9 cellular contexts compared by ENCODE assay signal in genomic region chr5:158958048-158958994, GRCh38.
A peak's percentile ranks its signal among the peaks of the same experiment; 100 is the strongest.
DNase-seq lines count a peak whose midpoint lies in the region; ATAC-seq and TF ChIP-seq lines count a peak whose summit lies in the region.
"Had no signal": no experiment of that assay in that cellular context is flagged by ENCODE, and none has a peak within 500 bp of the region (broad histone marks: within the 10 kb centered on the region; RNA-seq: fewer than 3 reads in every experiment).

No MANE protein-coding gene starts in this region.

- peaks cover 0 to 19% (median 1%) of the 10 kb centered on the region in 4 donors for H3K4me1 Mint-ChIP-seq in CD4-positive, CD25-positive, alpha-beta regulatory T cell
- peaks cover 60 to 69% (median 68%) of the 10 kb centered on the region in 3 donors for H3K4me1 Mint-ChIP-seq in IgD-negative memory B cell

- no peaks in the 10 kb centered on the region for H3K36me3 Mint-ChIP-seq in CD4-positive, CD25-positive, alpha-beta regulatory T cell
- peaks cover 7% of the 10 kb centered on the region for H3K36me3 Mint-ChIP-seq in IgD-negative memory B cell

- no peaks in the 10 kb centered on the region for H3K36me3 ChIP-seq in CD4-positive, CD25-positive, alpha-beta regulatory T cell (ENCODE audit: control insufficient read depth, insufficient read depth, low read length)
- H3K36me3 ChIP-seq in iPS-18a (ENCODE audit: control insufficient read depth, low read depth, low read length): no peaks in the 10 kb centered on the region

- H3K27ac ChIP-seq in CD4-positive, CD25-positive, alpha-beta regulatory T cell (ENCODE audit: insufficient read depth, low read length, poor library complexity, severe bottlenecking): no peak overlapping the region
- H3K27ac ChIP-seq in iPS-18a (ENCODE audit: low read length): no peak overlapping the region

- peaks cover 8% of the 10 kb centered on the region for H3K27me3 Mint-ChIP-seq in CD4-positive, CD25-positive, alpha-beta regulatory T cell
- H3K27me3 Mint-ChIP-seq in IgD-negative memory B cell: no peaks in the 10 kb centered on the region

- H3K27ac Mint-ChIP-seq in CD4-positive, CD25-positive, alpha-beta regulatory T cell: peak overlapping the region in 2 of 3 donors; percentile 74 to 82
- peak overlapping the region; percentile 73 to 99 (median 95) for H3K27ac Mint-ChIP-seq in IgD-negative memory B cell

- peaks cover 0 to 2% (median 0%) of the 10 kb centered on the region in 7 donors for H3K9me3 Mint-ChIP-seq in CD4-positive, CD25-positive, alpha-beta regulatory T cell
- no peaks in the 10 kb centered on the region for H3K9me3 Mint-ChIP-seq in IgD-negative memory B cell

- peak in 1 of 3 donors; percentile 35 for DNase-seq in CD4-positive, CD25-positive, alpha-beta regulatory T cell
- DNase-seq in GF-D8 (lab: John Stamatoyannopoulos, UW): no peak
- no peak for DNase-seq in NCI-H510A treated with DMSO at 0.1 percent for 48 hours (lab: John Stamatoyannopoulos, UW)
- no peak for DNase-seq in NCI-H146 treated with DMSO at 0.1 percent for 48 hours (lab: John Stamatoyannopoulos, UW; ENCODE audit: unreplicated experiment)
- DNase-seq: mammary epithelial cell had no signal

- ATAC-seq in CD4-positive, CD25-positive, alpha-beta regulatory T cell (ENCODE audit: low read depth in 2 of 2): peak in 1 of 2 donors; percentile 31
- no peak for ATAC-seq in GM21515 (IDR thresholded peaks at IDR 0.05; ENCODE audit: unreplicated experiment)

- peak; percentile 53 for TF ChIP-seq POLR2A in GM19099 (IDR thresholded peaks at IDR 0.05; ENCODE audit: extremely low read depth, insufficient read length, low read depth)

- no peak overlapping the region for H3K9ac ChIP-seq in iPS-18a (ENCODE audit: low read length)

- no peaks in the 10 kb centered on the region for H3K9me3 ChIP-seq in CD4-positive, CD25-positive, alpha-beta regulatory T cell (ENCODE audit: control insufficient read depth in 2 of 2, low read length in 2 of 2)
- no peaks in the 10 kb centered on the region for H3K9me3 ChIP-seq in iPS-18a (ENCODE audit: control insufficient read depth, low read depth, low read length)

- no peaks in the 10 kb centered on the region for H3K27me3 ChIP-seq in CD4-positive, CD25-positive, alpha-beta regulatory T cell (ENCODE audit: control insufficient read depth, insufficient read depth, low read length)
- peaks cover 77% of the 10 kb centered on the region for H3K27me3 ChIP-seq in iPS-18a (ENCODE audit: control insufficient read depth, insufficient read depth, low read length)

- peaks cover 9% of the 10 kb centered on the region for H3K4me1 ChIP-seq in CD4-positive, CD25-positive, alpha-beta regulatory T cell (ENCODE audit: control insufficient read depth, insufficient read depth, low read length, poor library complexity, severe bottlenecking)
- peaks cover 15% of the 10 kb centered on the region for H3K4me1 ChIP-seq in iPS-18a (ENCODE audit: control insufficient read depth, low read depth, low read length)

- peak overlapping the region in 2 of 4 donors; percentile 39 to 78 for H3K4me3 Mint-ChIP-seq in CD4-positive, CD25-positive, alpha-beta regulatory T cell
- H3K4me3 Mint-ChIP-seq in IgD-negative memory B cell: peak overlapping the region; percentile 63 to 92 (median 78)

- H3K4me3 ChIP-seq in CD4-positive, CD25-positive, alpha-beta regulatory T cell (ENCODE audit: low read depth, low read length): no peak overlapping the region
- peak overlapping the region; percentile 31 for H3K4me3 ChIP-seq in iPS-18a (ENCODE audit: low read length)
